ENCODE assay signal across 1 cellular context in the genomic region with DNA sequence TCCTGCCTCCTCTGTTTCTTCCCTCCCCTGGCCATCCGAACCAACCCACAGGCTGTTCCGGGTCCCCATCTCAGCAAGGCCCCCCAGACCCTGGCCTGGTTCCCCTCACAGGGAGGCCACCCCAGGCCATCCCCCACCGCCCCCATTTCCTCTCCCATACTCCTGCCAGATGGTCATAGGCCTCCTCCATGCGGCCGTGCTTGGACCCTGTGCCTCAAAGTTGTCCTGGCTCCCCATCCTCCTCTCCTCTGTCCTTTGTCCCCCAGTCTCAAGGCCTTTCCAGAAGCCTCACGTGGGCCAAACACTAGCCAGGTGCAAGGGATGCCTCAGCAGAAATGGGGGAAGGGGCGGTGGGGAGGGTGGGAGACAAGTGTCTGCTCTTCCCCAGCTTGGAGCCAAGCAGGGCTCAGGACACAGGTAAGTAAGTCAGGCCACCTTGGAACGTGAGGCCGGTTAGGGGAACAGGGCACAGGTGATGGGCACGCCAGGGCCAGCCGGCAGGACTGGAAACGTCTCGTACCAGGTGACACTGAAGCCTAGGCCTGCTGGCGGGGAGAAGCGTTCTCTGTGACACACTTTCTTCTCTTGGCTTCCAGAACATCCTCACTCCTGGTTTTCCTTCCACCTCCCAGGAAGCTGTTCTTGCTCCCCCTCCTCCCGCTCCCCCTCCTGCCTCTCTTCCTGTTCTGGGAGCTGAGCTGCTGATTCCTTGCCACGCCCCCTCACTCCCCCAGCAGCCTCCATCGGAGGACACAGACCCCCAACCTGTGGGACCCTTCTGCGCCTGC.
TF ChIP-seq lines count a peak whose summit lies in the region.

No MANE protein-coding gene starts in this region.

TF ChIP-seq in WTC11, 78 proteins besides CTCF, POLR2A, EP300 and RAD21 (continued from another document):
- no peak for TF ChIP-seq FOXP4 (CRISPR knock-in tag; IDR thresholded peaks at IDR 0.05)
- peak; percentile 96 for TF ChIP-seq PRDM15 (CRISPR knock-in tag; IDR thresholded peaks at IDR 0.05)
